In the genomic region with DNA sequence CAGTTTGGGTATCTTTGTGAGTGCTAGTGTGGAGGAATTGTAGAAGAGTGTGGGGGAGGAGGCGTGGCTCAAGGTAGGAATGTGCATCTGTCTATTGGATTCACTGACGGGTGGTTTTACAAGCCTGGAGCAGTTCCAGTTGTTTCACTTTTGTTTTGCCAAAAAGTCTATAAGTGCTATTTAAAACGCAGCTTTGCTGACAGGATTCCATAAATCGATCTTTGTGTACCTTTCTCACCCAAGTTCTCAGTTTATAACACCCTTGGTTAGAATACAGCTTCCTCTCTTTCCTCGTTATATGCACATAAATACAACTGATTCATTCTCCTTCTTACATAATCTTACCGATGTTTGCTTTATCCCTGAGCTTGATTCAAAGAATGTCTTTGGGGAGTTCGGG, we compare ENCODE assay signal across 13 cellular contexts.
DNase-seq lines count a peak whose midpoint lies in the region; ATAC-seq and TF ChIP-seq lines count a peak whose summit lies in the region.
"Had no signal": no experiment of that assay in that cellular context is flagged by ENCODE, and none has a peak within 500 bp of the region (broad histone marks: within the 10 kb centered on the region; RNA-seq: fewer than 3 reads in every experiment).

No MANE protein-coding gene starts in this region.

- no peaks in the 10 kb centered on the region for H3K27me3 Mint-ChIP-seq in chondrocyte (ENCODE audit: low read depth)
- H3K27me3 Mint-ChIP-seq in activated T-helper 17 cell treated with anti-CD3 and anti-CD28 coated beads, Interleukin-2, amount 50 U/mL, for 72 hours = no peaks in the 10 kb centered on the region

- peaks cover 58% of the 10 kb centered on the region for H3K4me1 Mint-ChIP-seq in chondrocyte (ENCODE audit: low read depth)
- peaks cover 4% of the 10 kb centered on the region for H3K4me1 Mint-ChIP-seq in activated T-helper 17 cell treated with anti-CD3 and anti-CD28 coated beads, Interleukin-2, amount 50 U/mL, for 72 hours

- no peaks in the 10 kb centered on the region for H3K36me3 ChIP-seq in BLaER1
- H3K36me3 ChIP-seq in colonic mucosa = no peaks in the 10 kb centered on the region
- H3K36me3 ChIP-seq: upper lobe of left lung had no signal

- H3K4me1 ChIP-seq in BLaER1 (peaks cover 18% of the 10 kb centered on the region), colonic mucosa (peaks cover 4% of the 10 kb centered on the region)

- DNase-seq in LNCaP clone FGC (ENCODE audit: low read depth) (peak; percentile 58), colonic mucosa (peak; percentile 68), myocyte (ENCODE audit: low read depth) (peak; percentile 79), chondrocyte (ENCODE audit: low spot score) (no peak), hippocampal formation (lab: John Stamatoyannopoulos, UW) (no peak)
- DNase-seq: activated CD4-positive, alpha-beta T cell treated with anti-CD3 and anti-CD28 coated beads for 1 hour; dermis blood vessel endothelial cell; occipital lobe; upper lobe of left lung had no signal

- ATAC-seq in GM18873 (IDR thresholded peaks at IDR 0.05; ENCODE audit: low FRiP score, unreplicated experiment) = no peak
- ATAC-seq in activated T-helper 17 cell treated with anti-CD3 and anti-CD28 coated beads, Interleukin-2, amount 50 U/mL, for 72 hours (replicated peaks) = no peak

- H3K27ac Mint-ChIP-seq in chondrocyte (ENCODE audit: unreplicated experiment) = no peak overlapping the region
- H3K27ac Mint-ChIP-seq in activated T-helper 17 cell treated with anti-CD3 and anti-CD28 coated beads, Interleukin-2, amount 50 U/mL, for 72 hours = no peak overlapping the region

- H3K4me3 ChIP-seq in BLaER1 (0 out of 2 replicates have a peak overlapping the region, but pooled peaks have one; percentile 7), LNCaP clone FGC (ENCODE audit: low read depth, low read length) (no peak overlapping the region), colonic mucosa (no peak overlapping the region)

- no peaks in the 10 kb centered on the region for H3K36me3 Mint-ChIP-seq in chondrocyte (ENCODE audit: low read depth)
- H3K36me3 Mint-ChIP-seq in activated T-helper 17 cell treated with anti-CD3 and anti-CD28 coated beads, Interleukin-2, amount 50 U/mL, for 72 hours (ENCODE audit: low read depth) = no peaks in the 10 kb centered on the region

- intact Hi-C loops in colonic mucosa (cut with DNase I) = no loop called here

- H3K4me3 Mint-ChIP-seq in chondrocyte (ENCODE audit: unreplicated experiment) = no peak overlapping the region
- no peak overlapping the region for H3K4me3 Mint-ChIP-seq in activated T-helper 17 cell treated with anti-CD3 and anti-CD28 coated beads, Interleukin-2, amount 50 U/mL, for 72 hours

- no peak overlapping the region for H3K9ac ChIP-seq in BLaER1
- no peak overlapping the region for H3K9ac ChIP-seq in colonic mucosa (ENCODE audit: low read depth in 2 of 2, low read length in 2 of 2)

- H3K9me3 Mint-ChIP-seq in chondrocyte (ENCODE audit: low read depth) = no peaks in the 10 kb centered on the region
- H3K9me3 Mint-ChIP-seq in activated T-helper 17 cell treated with anti-CD3 and anti-CD28 coated beads, Interleukin-2, amount 50 U/mL, for 72 hours = no peaks in the 10 kb centered on the region

- H3K27ac ChIP-seq in BLaER1 (no peak overlapping the region), colonic mucosa (no peak overlapping the region)
- H3K27ac ChIP-seq: C4-2B, upper lobe of left lung had no signal

- TF ChIP-seq CTCF in LNCaP clone FGC (IDR thresholded peaks at IDR 0.05; ENCODE audit: control insufficient read depth, extremely low read depth, insufficient read depth) = no peak
- TF ChIP-seq CTCF in colonic mucosa (IDR thresholded peaks at IDR 0.05) = no peak
- no peak for TF ChIP-seq CTCF in chondrocyte (IDR thresholded peaks at IDR 0.05)

- no peaks in the 10 kb centered on the region for H3K9me3 ChIP-seq in BLaER1
- H3K9me3 ChIP-seq in colonic mucosa = no peaks in the 10 kb centered on the region
- H3K9me3 ChIP-seq: upper lobe of left lung had no signal

- H3K4me2 ChIP-seq in BLaER1 = peak overlapping the region; percentile 63

- no peaks in the 10 kb centered on the region for H3K27me3 ChIP-seq in BLaER1
- no peaks in the 10 kb centered on the region for H3K27me3 ChIP-seq in colonic mucosa
- H3K27me3 ChIP-seq: upper lobe of left lung had no signal

- H4K20me1 ChIP-seq in BLaER1 = no peaks in the 10 kb centered on the region

Comparison
In these comparisons a context has a peak if more than half of its experiments do, and no peak if none do; other contexts are left out.
1. DNase-seq: peak in LNCaP clone FGC (single experiment), colonic mucosa (single experiment) and myocyte (single experiment); none in chondrocyte (single experiment) and hippocampal formation (0 of 2).